ENCODE assay signal across 1 cellular context in genomic region chr5:112860929-112861637, GRCh38.
TF ChIP-seq lines count a peak whose summit lies in the region.

SRP19 (plus strand) TSS chr5:112861287; CDS start chr5:112861377, 90 bp downstream.

TF ChIP-seq in HEK293, 187 proteins besides CTCF, POLR2A, EP300 and RAD21 (continued from another document):
- peak; percentile 77 for TF ChIP-seq ZBTB6 (tag by site-specific recombination; IDR thresholded peaks at IDR 0.05)
- peak; percentile 39; the same call in 1 of the 2 replicates for TF ChIP-seq ZBTB8A (tag by site-specific recombination; IDR thresholded peaks at IDR 0.05)
- peak; percentile 64; the same call in 1 of the 2 replicates for TF ChIP-seq ZXDB (tag by site-specific recombination; IDR thresholded peaks at IDR 0.05)
- peak; percentile 24 for TF ChIP-seq SETDB1 (IDR thresholded peaks at IDR 0.05; ENCODE audit: insufficient read length, low read length)
- TF ChIP-seq ZNF660 (tag by site-specific recombination; IDR thresholded peaks at IDR 0.05) = peak; percentile 62; the same call in 1 of the 2 replicates
- peak; percentile 93 for TF ChIP-seq ZNF518A (tag by site-specific recombination; conservative IDR thresholded peaks at IDR 0.05; ENCODE audit: low read depth)
- TF ChIP-seq, protein P1, sequence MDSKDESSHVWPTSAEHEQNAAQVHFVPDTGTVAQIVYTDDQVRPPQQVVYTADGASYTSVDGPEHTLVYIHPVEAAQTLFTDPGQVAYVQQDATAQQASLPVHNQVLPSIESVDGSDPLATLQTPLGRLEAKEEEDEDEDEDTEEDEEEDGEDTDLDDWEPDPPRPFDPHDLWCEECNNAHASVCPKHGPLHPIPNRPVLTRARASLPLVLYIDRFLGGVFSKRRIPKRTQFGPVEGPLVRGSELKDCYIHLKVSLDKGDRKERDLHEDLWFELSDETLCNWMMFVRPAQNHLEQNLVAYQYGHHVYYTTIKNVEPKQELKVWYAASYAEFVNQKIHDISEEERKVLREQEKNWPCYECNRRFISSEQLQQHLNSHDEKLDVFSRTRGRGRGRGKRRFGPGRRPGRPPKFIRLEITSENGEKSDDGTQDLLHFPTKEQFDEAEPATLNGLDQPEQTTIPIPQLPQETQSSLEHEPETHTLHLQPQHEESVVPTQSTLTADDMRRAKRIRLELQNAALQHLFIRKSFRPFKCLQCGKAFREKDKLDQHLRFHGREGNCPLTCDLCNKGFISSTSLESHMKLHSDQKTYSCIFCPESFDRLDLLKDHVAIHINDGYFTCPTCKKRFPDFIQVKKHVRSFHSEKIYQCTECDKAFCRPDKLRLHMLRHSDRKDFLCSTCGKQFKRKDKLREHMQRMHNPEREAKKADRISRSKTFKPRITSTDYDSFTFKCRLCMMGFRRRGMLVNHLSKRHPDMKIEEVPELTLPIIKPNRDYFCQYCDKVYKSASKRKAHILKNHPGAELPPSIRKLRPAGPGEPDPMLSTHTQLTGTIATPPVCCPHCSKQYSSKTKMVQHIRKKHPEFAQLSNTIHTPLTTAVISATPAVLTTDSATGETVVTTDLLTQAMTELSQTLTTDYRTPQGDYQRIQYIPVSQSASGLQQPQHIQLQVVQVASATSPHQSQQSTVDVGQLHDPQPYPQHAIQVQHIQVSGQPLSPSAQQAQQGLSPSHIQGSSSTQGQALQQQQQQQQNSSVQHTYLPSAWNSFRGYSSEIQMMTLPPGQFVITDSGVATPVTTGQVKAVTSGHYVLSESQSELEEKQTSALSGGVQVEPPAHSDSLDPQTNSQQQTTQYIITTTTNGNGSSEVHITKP (tag by site-specific recombination; IDR thresholded peaks at IDR 0.05) = peak; percentile 39
- TF ChIP-seq KLF17 (tag by site-specific recombination; IDR thresholded peaks at IDR 0.05) = 0 out of 2 replicates have a peak, but pooled peaks have one; percentile 13
- TF ChIP-seq SCRT2 (tag by site-specific recombination; IDR thresholded peaks at IDR 0.05) = peak; percentile 85
- TF ChIP-seq ZBTB17 (tag by site-specific recombination; IDR thresholded peaks at IDR 0.05) = peak; percentile 86
- TF ChIP-seq, protein P2, sequence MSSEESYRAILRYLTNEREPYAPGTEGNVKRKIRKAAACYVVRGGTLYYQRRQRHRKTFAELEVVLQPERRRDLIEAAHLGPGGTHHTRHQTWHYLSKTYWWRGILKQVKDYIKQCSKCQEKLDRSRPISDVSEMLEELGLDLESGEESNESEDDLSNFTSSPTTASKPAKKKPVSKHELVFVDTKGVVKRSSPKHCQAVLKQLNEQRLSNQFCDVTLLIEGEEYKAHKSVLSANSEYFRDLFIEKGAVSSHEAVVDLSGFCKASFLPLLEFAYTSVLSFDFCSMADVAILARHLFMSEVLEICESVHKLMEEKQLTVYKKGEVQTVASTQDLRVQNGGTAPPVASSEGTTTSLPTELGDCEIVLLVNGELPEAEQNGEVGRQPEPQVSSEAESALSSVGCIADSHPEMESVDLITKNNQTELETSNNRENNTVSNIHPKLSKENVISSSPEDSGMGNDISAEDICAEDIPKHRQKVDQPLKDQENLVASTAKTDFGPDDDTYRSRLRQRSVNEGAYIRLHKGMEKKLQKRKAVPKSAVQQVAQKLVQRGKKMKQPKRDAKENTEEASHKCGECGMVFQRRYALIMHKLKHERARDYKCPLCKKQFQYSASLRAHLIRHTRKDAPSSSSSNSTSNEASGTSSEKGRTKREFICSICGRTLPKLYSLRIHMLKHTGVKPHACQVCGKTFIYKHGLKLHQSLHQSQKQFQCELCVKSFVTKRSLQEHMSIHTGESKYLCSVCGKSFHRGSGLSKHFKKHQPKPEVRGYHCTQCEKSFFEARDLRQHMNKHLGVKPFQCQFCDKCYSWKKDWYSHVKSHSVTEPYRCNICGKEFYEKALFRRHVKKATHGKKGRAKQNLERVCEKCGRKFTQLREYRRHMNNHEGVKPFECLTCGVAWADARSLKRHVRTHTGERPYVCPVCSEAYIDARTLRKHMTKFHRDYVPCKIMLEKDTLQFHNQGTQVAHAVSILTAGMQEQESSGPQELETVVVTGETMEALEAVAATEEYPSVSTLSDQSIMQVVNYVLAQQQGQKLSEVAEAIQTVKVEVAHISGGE (tag by site-specific recombination; conservative IDR thresholded peaks at IDR 0.05; ENCODE audit: low read depth) = peak; percentile 97
- TF ChIP-seq GFI1B (tag by site-specific recombination; IDR thresholded peaks at IDR 0.05) = no peak
- peak; percentile 68 for TF ChIP-seq ZNF600 (tag by site-specific recombination; IDR thresholded peaks at IDR 0.05)
- TF ChIP-seq ZNF610 (tag by site-specific recombination; IDR thresholded peaks at IDR 0.05; ENCODE audit: borderline replicate concordance) = peak; percentile 12; the same call in 1 of the 2 replicates
- peak; percentile 63 for TF ChIP-seq GLIS2 (tag by site-specific recombination; IDR thresholded peaks at IDR 0.05)
- peak; percentile 57 for TF ChIP-seq SP3 (tag by site-specific recombination; IDR thresholded peaks at IDR 0.05)
- peak; percentile 82; the same call in 1 of the 2 replicates for TF ChIP-seq ZNF501 (tag by site-specific recombination; IDR thresholded peaks at IDR 0.05)
- no peak for TF ChIP-seq ZNF701 (tag by site-specific recombination; IDR thresholded peaks at IDR 0.05)
- TF ChIP-seq ZBTB26 (tag by site-specific recombination; optimal IDR thresholded peaks at IDR 0.05) = peak; percentile 28
- 0 out of 2 replicates have a peak, but pooled peaks have one; percentile 8 for TF ChIP-seq REST (tag by site-specific recombination; IDR thresholded peaks at IDR 0.05)
- TF ChIP-seq SP2 (tag by site-specific recombination; IDR thresholded peaks at IDR 0.05) = peak; percentile 93
- TF ChIP-seq, protein P3, sequence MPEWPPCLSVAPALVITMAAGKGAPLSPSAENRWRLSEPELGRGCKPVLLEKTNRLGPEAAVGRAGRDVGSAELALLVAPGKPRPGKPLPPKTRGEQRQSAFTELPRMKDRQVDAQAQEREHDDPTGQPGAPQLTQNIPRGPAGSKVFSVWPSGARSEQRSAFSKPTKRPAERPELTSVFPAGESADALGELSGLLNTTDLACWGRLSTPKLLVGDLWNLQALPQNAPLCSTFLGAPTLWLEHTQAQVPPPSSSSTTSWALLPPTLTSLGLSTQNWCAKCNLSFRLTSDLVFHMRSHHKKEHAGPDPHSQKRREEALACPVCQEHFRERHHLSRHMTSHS (tag by site-specific recombination; IDR thresholded peaks at IDR 0.05) = no peak
- TF ChIP-seq ZBTB21 (tag by site-specific recombination; IDR thresholded peaks at IDR 0.05) = peak; percentile 67; the same call in 1 of the 2 replicates
